In the genomic region with DNA sequence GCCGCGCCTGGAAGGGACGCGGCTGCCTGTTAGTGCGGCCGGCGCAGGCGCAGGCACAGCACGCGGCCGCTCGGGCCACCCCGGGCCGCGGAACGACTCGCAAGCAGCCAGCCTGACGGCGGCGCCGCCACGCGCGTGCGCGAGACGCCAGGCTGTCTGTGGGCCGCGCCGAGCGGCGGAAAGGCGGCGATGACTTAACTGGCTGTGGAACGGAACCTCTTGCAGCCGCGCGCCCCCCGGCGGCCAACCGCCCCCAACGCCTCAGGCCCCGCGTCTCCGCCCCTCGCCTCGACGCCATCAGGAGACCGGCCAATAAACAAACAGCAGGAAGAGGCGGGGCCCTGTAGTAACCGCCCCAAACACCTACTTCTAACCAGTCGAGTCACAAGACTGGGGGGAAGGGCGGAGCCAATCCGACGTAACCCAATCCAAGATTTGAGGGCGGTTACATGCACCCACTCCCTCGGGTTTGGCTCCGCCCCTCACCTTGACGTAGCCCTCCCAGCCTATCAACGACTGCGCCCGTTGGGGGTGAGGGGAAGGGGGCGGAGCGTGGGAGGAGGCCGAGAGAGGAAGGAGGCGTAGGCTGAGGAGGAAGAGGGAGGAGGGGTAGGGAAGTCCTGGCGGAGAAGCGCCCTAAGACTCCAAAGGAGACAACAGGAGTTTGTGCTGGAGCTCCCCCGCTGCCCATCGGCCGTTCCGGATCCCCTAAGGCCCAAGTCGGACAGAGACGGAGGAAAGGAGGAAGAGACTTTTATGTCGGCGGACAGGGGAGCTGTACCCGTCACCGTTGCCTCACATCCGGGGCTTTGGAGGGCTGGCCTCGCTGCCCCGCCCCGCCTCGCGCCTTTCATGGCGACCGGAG, we compare ENCODE assay signal across 1 cellular context.
A peak's percentile ranks its signal among the peaks of the same experiment; 100 is the strongest.
TF ChIP-seq lines count a peak whose summit lies in the region.

Gene FBRS (plus strand): TSS at position 566 of the 865 bp plus-strand sequence. CDS start 1,088 bp downstream, outside the sequence.

TF ChIP-seq in K562, 482 proteins besides CTCF, POLR2A, EP300 and RAD21 (continued from another document):
- TF ChIP-seq, protein P1, sequence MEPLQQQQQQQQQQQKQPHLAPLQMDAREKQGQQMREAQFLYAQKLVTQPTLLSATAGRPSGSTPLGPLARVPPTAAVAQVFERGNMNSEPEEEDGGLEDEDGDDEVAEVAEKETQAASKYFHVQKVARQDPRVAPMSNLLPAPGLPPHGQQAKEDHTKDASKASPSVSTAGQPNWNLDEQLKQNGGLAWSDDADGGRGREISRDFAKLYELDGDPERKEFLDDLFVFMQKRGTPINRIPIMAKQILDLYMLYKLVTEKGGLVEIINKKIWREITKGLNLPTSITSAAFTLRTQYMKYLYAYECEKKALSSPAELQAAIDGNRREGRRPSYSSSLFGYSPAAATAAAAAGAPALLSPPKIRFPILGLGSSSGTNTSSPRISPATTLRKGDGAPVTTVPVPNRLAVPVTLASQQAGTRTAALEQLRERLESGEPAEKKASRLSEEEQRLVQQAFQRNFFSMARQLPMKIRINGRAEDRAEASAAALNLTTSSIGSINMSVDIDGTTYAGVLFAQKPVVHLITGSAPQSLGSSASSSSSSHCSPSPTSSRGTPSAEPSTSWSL (CRISPR knock-in tag; IDR thresholded peaks at IDR 0.05; ENCODE audit: borderline replicate concordance), result no peak
- TF ChIP-seq NEUROD1 (IDR thresholded peaks at IDR 0.05; ENCODE audit: borderline replicate concordance, low read depth, low read length, partially characterized antibody) (peak; percentile 64), ETV1 (tag; conservative IDR thresholded peaks at IDR 0.05; ENCODE audit: low read depth) (peak; percentile 71), ZNF384 (IDR thresholded peaks at IDR 0.05; ENCODE audit: low read depth, low read length) (0 out of 2 replicates have a peak, but pooled peaks have one; percentile 25), DPF2 (IDR thresholded peaks at IDR 0.05) (peak; percentile 63), XRCC5 (IDR thresholded peaks at IDR 0.05; ENCODE audit: low read depth, low read length) (peak; percentile 92), MXI1 (IDR thresholded peaks at IDR 0.05; ENCODE audit: low read depth, low read length) (no peak; the same call in 1 of the 2 replicates)
- TF ChIP-seq, protein P2, sequence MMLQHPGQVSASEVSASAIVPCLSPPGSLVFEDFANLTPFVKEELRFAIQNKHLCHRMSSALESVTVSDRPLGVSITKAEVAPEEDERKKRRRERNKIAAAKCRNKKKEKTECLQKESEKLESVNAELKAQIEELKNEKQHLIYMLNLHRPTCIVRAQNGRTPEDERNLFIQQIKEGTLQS (IDR thresholded peaks at IDR 0.05), result peak; percentile 35; the same call in 1 of the 2 replicates
- TF ChIP-seq, protein P2 (CRISPR knock-in tag; conservative IDR thresholded peaks at IDR 0.05), result 0 out of 2 replicates have a peak, but pooled peaks have one; percentile 32
